22 cellular contexts compared by ENCODE assay signal in genomic region chr10:113022265-113022664, GRCh38.
A peak's percentile ranks its signal among the peaks of the same experiment; 100 is the strongest.
DNase-seq lines count a peak whose midpoint lies in the region; TF ChIP-seq lines count a peak whose summit lies in the region.
"Had no signal": no experiment of that assay in that cellular context is flagged by ENCODE, and none has a peak within 500 bp of the region (broad histone marks: within the 10 kb centered on the region; RNA-seq: fewer than 3 reads in every experiment).

No MANE protein-coding gene starts in this region.

- DNase-seq in breast epithelium (ENCODE audit: low spot score in 2 of 2) (no peak), MCF 10A (ENCODE audit: unreplicated experiment) (no peak), ascending aorta (ENCODE audit: low spot score in 2 of 2) (no peak), mesenchymal stem cell (peak; percentile 68), COLO829 (ENCODE audit: low spot score) (no peak), SIG-M5 (lab: John Stamatoyannopoulos, UW) (no peak)
- DNase-seq in activated CD4-positive, CD25-positive, alpha-beta regulatory T cell treated with anti-CD3 and anti-CD28 coated beads, Interleukin-2, amount 50 U/mL, for 72 hours: no peak
- DNase-seq: activated CD4-positive, alpha-beta T cell treated with anti-CD3 and anti-CD28 coated beads, Interleukin-2, amount 50 U/mL, for 4 hours; activated CD8-positive, alpha-beta memory T cell treated with anti-CD3 and anti-CD28 coated beads, Interleukin-2, amount 10 ng/mL, durations not matched to agents 7 days and 5 days; activated naive CD4-positive, alpha-beta T cell; activated T-cell treated with anti-CD3 and anti-CD28 coated beads, Interleukin-2, amount 50 U/mL, for 48 hours; KG1; left cardiac atrium; MM.1S; NCI-H2081; NCI-H526; PC-3; stimulated activated CD4-positive, alpha-beta T cell treated with anti-CD3 and anti-CD28 coated beads, Interleukin-4, amount 100 ng/mL, for 24 hours; T-helper 17 cell had no signal

- H3K27me3 ChIP-seq in breast epithelium: no peaks in the 10 kb centered on the region
- no peaks in the 10 kb centered on the region for H3K27me3 ChIP-seq in ascending aorta
- H3K27me3 ChIP-seq in mesenchymal stem cell (ENCODE audit: control insufficient read depth in 1 of 2, insufficient read depth in 1 of 2, low read length in 2 of 2): no peaks in the 10 kb centered on the region
- no peaks in the 10 kb centered on the region for H3K27me3 ChIP-seq in subcutaneous abdominal adipose tissue (ENCODE audit: control insufficient read depth in 5 of 5, insufficient read depth in 4 of 5, low read length in 5 of 5)
- H3K27me3 ChIP-seq: body of pancreas had no signal

- H3K23ac ChIP-seq in mesenchymal stem cell (ENCODE audit: low read length in 2 of 2): no peak overlapping the region

- peak overlapping the region; percentile 66 to 68 for H3K27ac ChIP-seq in breast epithelium
- H3K27ac ChIP-seq in ascending aorta: peak overlapping the region; percentile 15 to 72
- no peak overlapping the region for H3K27ac ChIP-seq in mesenchymal stem cell (ENCODE audit: low read length, poor library complexity, severe bottlenecking)
- peak overlapping the region; percentile 61 for H3K27ac ChIP-seq in subcutaneous abdominal adipose tissue (ENCODE audit: low read depth, low read length)

- BruUV-seq in MCF 10A (replicated peaks; lab: Mats Ljungman, UMichigan): no TSS peak

- CTCF ChIA-PET in MCF 10A (lab: Yijun Ruan, JAX): no interaction called here

- H3K4me1 Mint-ChIP-seq in MCF 10A (ENCODE audit: insufficient read depth, unreplicated experiment): peaks cover 19% of the 10 kb centered on the region
- H3K4me1 Mint-ChIP-seq: activated CD8-positive, alpha-beta memory T cell treated with anti-CD3 and anti-CD28 coated beads, Interleukin-2, amount 10 ng/mL, durations not matched to agents 7 days and 5 days; memory B cell had no signal

- H3K4me1 ChIP-seq in breast epithelium (peaks cover 2 to 13% of the 10 kb centered on the region in 2 donors), ascending aorta (peaks cover 20 to 53% of the 10 kb centered on the region in 2 donors), mesenchymal stem cell (ENCODE audit: control insufficient read depth, insufficient read depth, low read depth, low read length) (peaks cover 31% of the 10 kb centered on the region), subcutaneous abdominal adipose tissue (ENCODE audit: control insufficient read depth in 5 of 5, insufficient read depth in 5 of 5, low read length in 5 of 5) (peaks cover 21 to 67% (median 62%) of the 10 kb centered on the region in 5 donors)

- H3K27me3 Mint-ChIP-seq in MCF 10A (ENCODE audit: insufficient read depth, unreplicated experiment): no peaks in the 10 kb centered on the region

- H3K4me2 ChIP-seq in mesenchymal stem cell (ENCODE audit: low read length, poor library complexity, severe bottlenecking): no peak overlapping the region

- H3K36me3 ChIP-seq in breast epithelium: no peaks in the 10 kb centered on the region
- H3K36me3 ChIP-seq in ascending aorta: no peaks in the 10 kb centered on the region
- H3K36me3 ChIP-seq in mesenchymal stem cell (ENCODE audit: control insufficient read depth in 1 of 2, insufficient read depth in 2 of 2, low read depth in 1 of 2, low read length in 2 of 2): peaks cover 0 to 12% of the 10 kb centered on the region in 2 experiments
- no peaks in the 10 kb centered on the region for H3K36me3 ChIP-seq in subcutaneous abdominal adipose tissue (ENCODE audit: control insufficient read depth in 5 of 5, insufficient read depth in 5 of 5, low read length in 5 of 5)

- H3K79me1 ChIP-seq in mesenchymal stem cell (replicated peaks; ENCODE audit: low read length, poor library complexity, severe bottlenecking): peaks cover 14% of the 10 kb centered on the region

- peak overlapping the region in 1 of 2 experiments; percentile 51 for H3K18ac ChIP-seq in mesenchymal stem cell (ENCODE audit: low read depth in 1 of 2, low read length in 2 of 2)

- no peak overlapping the region for H3K4me3 ChIP-seq in breast epithelium
- no peak overlapping the region for H3K4me3 ChIP-seq in ascending aorta
- no peak overlapping the region for H3K4me3 ChIP-seq in mesenchymal stem cell (ENCODE audit: insufficient read depth in 1 of 2, low read depth in 1 of 2, low read length in 2 of 2)
- peak overlapping the region in 1 of 5 donors; percentile 33 for H3K4me3 ChIP-seq in subcutaneous abdominal adipose tissue (ENCODE audit: low read depth in 1 of 5, low read length in 5 of 5)
- H3K4me3 ChIP-seq: body of pancreas had no signal

- no peaks in the 10 kb centered on the region for H3K36me3 Mint-ChIP-seq in MCF 10A (ENCODE audit: insufficient read depth, unreplicated experiment)
- H3K36me3 Mint-ChIP-seq: activated CD8-positive, alpha-beta memory T cell treated with anti-CD3 and anti-CD28 coated beads, Interleukin-2, amount 10 ng/mL, durations not matched to agents 7 days and 5 days; memory B cell had no signal

- H3K4me3 Mint-ChIP-seq in MCF 10A (ENCODE audit: unreplicated experiment): no peak overlapping the region
- H3K4me3 Mint-ChIP-seq: activated CD8-positive, alpha-beta memory T cell treated with anti-CD3 and anti-CD28 coated beads, Interleukin-2, amount 10 ng/mL, durations not matched to agents 7 days and 5 days; memory B cell; T-helper 17 cell had no signal

- no peak overlapping the region for H4K8ac ChIP-seq in mesenchymal stem cell (ENCODE audit: low read length)

- no peak overlapping the region for H3K27ac Mint-ChIP-seq in MCF 10A (ENCODE audit: low read depth, unreplicated experiment)
- H3K27ac Mint-ChIP-seq: activated CD8-positive, alpha-beta memory T cell treated with anti-CD3 and anti-CD28 coated beads, Interleukin-2, amount 10 ng/mL, durations not matched to agents 7 days and 5 days; memory B cell; T-helper 17 cell had no signal

- H3K9me3 ChIP-seq in breast epithelium: no peaks in the 10 kb centered on the region
- no peaks in the 10 kb centered on the region for H3K9me3 ChIP-seq in ascending aorta
- H3K9me3 ChIP-seq in mesenchymal stem cell (ENCODE audit: control insufficient read depth, low read length): no peaks in the 10 kb centered on the region
- no peaks in the 10 kb centered on the region for H3K9me3 ChIP-seq in subcutaneous abdominal adipose tissue (ENCODE audit: control insufficient read depth in 5 of 5, low read length in 5 of 5)
- H3K9me3 ChIP-seq: body of pancreas had no signal

- no peak overlapping the region for H2AFZ ChIP-seq in mesenchymal stem cell (ENCODE audit: low read depth, low read length)

- no peak overlapping the region for H3K4ac ChIP-seq in mesenchymal stem cell (ENCODE audit: low read depth in 1 of 2, low read length in 2 of 2)

- intact Hi-C loops in breast epithelium (cut with DNase I; ENCODE audit: low total_unique reads): no loop called here
- intact Hi-C loops in MCF 10A (cut with micrococcal nuclease): no loop called here
- intact Hi-C loops in ascending aorta (cut with DNase I): loop anchor here (5.0 kb wide), 1 partner anchor 105 kb away; no protein-coding TSS in a partner anchor

- H2BK5ac ChIP-seq in mesenchymal stem cell (ENCODE audit: low read depth, low read length, poor library complexity, severe bottlenecking): no peak overlapping the region

- H3K9ac ChIP-seq in mesenchymal stem cell (ENCODE audit: low read length): peak overlapping the region; percentile 19
- H3K9ac ChIP-seq in subcutaneous abdominal adipose tissue (ENCODE audit: low read length in 5 of 5): no peak overlapping the region

- POLR2A ChIA-PET in MCF 10A (lab: Yijun Ruan, JAX): interaction anchor here (0.5 kb wide), 1 partner anchor 29 kb away, joined by 3 read pairs; no protein-coding TSS in a partner anchor

- H2BK12ac ChIP-seq in mesenchymal stem cell (ENCODE audit: low read length in 2 of 2): no peak overlapping the region

- WGBS in mesenchymal stem cell: 27% methylated on average over 4 of the region's 7 CpGs

- no peak overlapping the region for H4K91ac ChIP-seq in mesenchymal stem cell (ENCODE audit: low read length)

- no peak for TF ChIP-seq POLR2A in breast epithelium (IDR thresholded peaks at IDR 0.05)

- no peaks in the 10 kb centered on the region for H3K9me3 Mint-ChIP-seq in MCF 10A (ENCODE audit: unreplicated experiment)
- H3K9me3 Mint-ChIP-seq: memory B cell had no signal

- no peak overlapping the region for H2AK5ac ChIP-seq in mesenchymal stem cell (ENCODE audit: low read length, severe bottlenecking)

- TF ChIP-seq CTCF in breast epithelium (IDR thresholded peaks at IDR 0.05) (no peak), MCF 10A (IDR thresholded peaks at IDR 0.05; ENCODE audit: unreplicated experiment) (no peak), ascending aorta (IDR thresholded peaks at IDR 0.05) (no peak)

- no peak overlapping the region for H2BK15ac ChIP-seq in mesenchymal stem cell (ENCODE audit: low read depth, poor library complexity, severe bottlenecking)

- H3K14ac ChIP-seq in mesenchymal stem cell (ENCODE audit: low read length in 2 of 2): no peak overlapping the region

- no peak overlapping the region for H2BK120ac ChIP-seq in mesenchymal stem cell (ENCODE audit: low read depth, low read length)
